ENCODE assay signal across 1 cellular context in the genomic region with DNA sequence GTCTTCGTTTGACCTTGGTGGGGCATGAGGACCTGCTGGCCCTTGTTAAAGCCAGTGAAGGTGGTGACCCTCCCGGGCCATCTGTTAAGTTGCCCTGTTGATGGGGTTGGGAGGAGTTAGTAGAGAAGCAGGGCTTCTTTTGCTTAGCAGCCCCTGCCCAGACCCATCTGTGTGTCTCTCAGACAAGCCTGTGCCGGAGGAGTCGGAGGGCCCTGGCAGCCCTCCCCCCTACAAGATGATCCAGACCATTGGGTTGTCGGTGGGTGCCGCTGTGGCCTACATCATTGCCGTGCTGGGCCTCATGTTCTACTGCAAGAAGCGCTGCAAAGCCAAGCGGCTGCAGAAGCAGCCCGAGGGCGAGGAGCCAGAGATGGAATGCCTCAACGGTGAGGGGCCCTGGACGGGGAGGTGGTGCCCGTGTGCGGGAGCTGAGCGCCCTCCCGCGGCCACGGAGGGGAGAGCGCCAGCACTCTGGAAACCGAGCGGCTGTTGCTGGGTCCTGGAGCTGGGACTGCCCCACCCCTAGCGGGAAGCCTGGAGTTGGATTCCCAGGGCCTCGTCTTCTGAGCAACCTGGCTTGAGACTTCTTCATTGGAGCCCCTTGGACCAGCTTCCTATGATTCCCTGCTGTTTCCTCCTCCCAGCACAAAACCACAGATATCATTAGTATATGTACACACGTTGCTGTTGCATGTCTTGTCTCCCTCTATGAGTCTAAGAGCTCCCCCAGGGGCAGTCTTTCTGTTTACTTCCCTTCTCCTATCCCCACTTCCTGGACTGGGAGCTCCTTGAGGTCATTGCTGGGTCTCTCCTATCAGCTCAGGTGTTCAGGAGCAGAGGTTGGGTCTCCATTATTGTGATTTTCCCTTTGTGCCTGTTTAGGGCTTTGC.
TF ChIP-seq lines count a peak whose summit lies in the region.

No MANE protein-coding gene starts in this region.

TF ChIP-seq in HepG2, 621 proteins besides CTCF, POLR2A, EP300 and RAD21 (continued from another document and continues in another):
- TF ChIP-seq MIER2 (CRISPR knock-in tag; IDR thresholded peaks at IDR 0.05) (peak; percentile 55; the same call in 1 of the 2 replicates), ZNF879 (CRISPR knock-in tag; IDR thresholded peaks at IDR 0.05) (0 out of 2 replicates have a peak, but pooled peaks have one; percentile 63), KMT2A (CRISPR knock-in tag; IDR thresholded peaks at IDR 0.05) (peak; percentile 59; the same call in 1 of the 2 replicates), MATR3 (CRISPR knock-in tag; IDR thresholded peaks at IDR 0.05) (no peak), REXO4 (CRISPR knock-in tag; IDR thresholded peaks at IDR 0.05; ENCODE audit: borderline replicate concordance) (no peak), MEIS2 (CRISPR knock-in tag; IDR thresholded peaks at IDR 0.05) (peak; percentile 86; the same call in 1 of the 2 replicates), ZNF530 (CRISPR knock-in tag; IDR thresholded peaks at IDR 0.05; ENCODE audit: low read depth) (no peak), ZNF331 (CRISPR knock-in tag; IDR thresholded peaks at IDR 0.05) (peak; percentile 88), ZSCAN25 (CRISPR knock-in tag; IDR thresholded peaks at IDR 0.05) (no peak), GTF3A (CRISPR knock-in tag; conservative IDR thresholded peaks at IDR 0.05) (no peak), HNRNPLL (IDR thresholded peaks at IDR 0.05; ENCODE audit: low read depth, low read length, poor library complexity, severe bottlenecking) (peak; percentile 62), FOXK1 (CRISPR knock-in tag; IDR thresholded peaks at IDR 0.05; ENCODE audit: borderline replicate concordance, low read depth) (peak; percentile 59; the same call in 1 of the 2 replicates), ZNF556 (CRISPR knock-in tag; IDR thresholded peaks at IDR 0.05; ENCODE audit: borderline replicate concordance) (peak; percentile 60; the same call in 1 of the 2 replicates), NFRKB (IDR thresholded peaks at IDR 0.05) (no peak), SPEN (CRISPR knock-in tag; IDR thresholded peaks at IDR 0.05; ENCODE audit: low read depth) (peak; percentile 80), ZNF441 (CRISPR knock-in tag; IDR thresholded peaks at IDR 0.05; ENCODE audit: borderline replicate concordance) (no peak), TEAD2 (CRISPR knock-in tag; IDR thresholded peaks at IDR 0.05) (no peak)
- TF ChIP-seq, protein P1, sequence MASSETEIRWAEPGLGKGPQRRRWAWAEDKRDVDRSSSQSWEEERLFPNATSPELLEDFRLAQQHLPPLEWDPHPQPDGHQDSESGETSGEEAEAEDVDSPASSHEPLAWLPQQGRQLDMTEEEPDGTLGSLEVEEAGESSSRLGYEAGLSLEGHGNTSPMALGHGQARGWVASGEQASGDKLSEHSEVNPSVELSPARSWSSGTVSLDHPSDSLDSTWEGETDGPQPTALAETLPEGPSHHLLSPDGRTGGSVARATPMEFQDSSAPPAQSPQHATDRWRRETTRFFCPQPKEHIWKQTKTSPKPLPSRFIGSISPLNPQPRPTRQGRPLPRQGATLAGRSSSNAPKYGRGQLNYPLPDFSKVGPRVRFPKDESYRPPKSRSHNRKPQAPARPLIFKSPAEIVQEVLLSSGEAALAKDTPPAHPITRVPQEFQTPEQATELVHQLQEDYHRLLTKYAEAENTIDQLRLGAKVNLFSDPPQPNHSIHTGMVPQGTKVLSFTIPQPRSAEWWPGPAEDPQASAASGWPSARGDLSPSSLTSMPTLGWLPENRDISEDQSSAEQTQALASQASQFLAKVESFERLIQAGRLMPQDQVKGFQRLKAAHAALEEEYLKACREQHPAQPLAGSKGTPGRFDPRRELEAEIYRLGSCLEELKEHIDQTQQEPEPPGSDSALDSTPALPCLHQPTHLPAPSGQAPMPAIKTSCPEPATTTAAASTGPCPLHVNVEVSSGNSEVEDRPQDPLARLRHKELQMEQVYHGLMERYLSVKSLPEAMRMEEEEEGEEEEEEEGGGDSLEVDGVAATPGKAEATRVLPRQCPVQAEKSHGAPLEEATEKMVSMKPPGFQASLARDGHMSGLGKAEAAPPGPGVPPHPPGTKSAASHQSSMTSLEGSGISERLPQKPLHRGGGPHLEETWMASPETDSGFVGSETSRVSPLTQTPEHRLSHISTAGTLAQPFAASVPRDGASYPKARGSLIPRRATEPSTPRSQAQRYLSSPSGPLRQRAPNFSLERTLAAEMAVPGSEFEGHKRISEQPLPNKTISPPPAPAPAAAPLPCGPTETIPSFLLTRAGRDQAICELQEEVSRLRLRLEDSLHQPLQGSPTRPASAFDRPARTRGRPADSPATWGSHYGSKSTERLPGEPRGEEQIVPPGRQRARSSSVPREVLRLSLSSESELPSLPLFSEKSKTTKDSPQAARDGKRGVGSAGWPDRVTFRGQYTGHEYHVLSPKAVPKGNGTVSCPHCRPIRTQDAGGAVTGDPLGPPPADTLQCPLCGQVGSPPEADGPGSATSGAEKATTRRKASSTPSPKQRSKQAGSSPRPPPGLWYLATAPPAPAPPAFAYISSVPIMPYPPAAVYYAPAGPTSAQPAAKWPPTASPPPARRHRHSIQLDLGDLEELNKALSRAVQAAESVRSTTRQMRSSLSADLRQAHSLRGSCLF (CRISPR knock-in tag; IDR thresholded peaks at IDR 0.05; ENCODE audit: borderline replicate concordance), result no peak
- TF ChIP-seq, protein P2, sequence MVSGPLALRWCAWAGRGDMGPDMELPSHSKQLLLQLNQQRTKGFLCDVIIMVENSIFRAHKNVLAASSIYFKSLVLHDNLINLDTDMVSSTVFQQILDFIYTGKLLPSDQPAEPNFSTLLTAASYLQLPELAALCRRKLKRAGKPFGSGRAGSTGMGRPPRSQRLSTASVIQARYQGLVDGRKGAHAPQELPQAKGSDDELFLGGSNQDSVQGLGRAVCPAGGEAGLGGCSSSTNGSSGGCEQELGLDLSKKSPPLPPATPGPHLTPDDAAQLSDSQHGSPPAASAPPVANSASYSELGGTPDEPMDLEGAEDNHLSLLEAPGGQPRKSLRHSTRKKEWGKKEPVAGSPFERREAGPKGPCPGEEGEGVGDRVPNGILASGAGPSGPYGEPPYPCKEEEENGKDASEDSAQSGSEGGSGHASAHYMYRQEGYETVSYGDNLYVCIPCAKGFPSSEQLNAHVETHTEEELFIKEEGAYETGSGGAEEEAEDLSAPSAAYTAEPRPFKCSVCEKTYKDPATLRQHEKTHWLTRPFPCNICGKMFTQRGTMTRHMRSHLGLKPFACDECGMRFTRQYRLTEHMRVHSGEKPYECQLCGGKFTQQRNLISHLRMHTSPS (CRISPR knock-in tag; IDR thresholded peaks at IDR 0.05; ENCODE audit: low read depth), result peak; percentile 61; the same call in 1 of the 2 replicates
- TF ChIP-seq, protein P3, sequence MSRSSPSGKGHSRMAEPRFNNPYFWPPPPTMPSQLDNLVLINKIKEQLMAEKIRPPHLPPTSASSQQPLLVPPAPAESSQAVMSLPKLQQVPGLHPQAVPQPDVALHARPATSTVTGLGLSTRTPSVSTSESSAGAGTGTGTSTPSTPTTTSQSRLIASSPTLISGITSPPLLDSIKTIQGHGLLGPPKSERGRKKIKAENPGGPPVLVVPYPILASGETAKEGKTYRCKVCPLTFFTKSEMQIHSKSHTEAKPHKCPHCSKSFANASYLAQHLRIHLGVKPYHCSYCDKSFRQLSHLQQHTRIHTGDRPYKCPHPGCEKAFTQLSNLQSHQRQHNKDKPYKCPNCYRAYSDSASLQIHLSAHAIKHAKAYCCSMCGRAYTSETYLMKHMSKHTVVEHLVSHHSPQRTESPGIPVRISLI (CRISPR knock-in tag; IDR thresholded peaks at IDR 0.05; ENCODE audit: borderline replicate concordance), result peak; percentile 89; the same call in 1 of the 2 replicates
- TF ChIP-seq, protein P4, sequence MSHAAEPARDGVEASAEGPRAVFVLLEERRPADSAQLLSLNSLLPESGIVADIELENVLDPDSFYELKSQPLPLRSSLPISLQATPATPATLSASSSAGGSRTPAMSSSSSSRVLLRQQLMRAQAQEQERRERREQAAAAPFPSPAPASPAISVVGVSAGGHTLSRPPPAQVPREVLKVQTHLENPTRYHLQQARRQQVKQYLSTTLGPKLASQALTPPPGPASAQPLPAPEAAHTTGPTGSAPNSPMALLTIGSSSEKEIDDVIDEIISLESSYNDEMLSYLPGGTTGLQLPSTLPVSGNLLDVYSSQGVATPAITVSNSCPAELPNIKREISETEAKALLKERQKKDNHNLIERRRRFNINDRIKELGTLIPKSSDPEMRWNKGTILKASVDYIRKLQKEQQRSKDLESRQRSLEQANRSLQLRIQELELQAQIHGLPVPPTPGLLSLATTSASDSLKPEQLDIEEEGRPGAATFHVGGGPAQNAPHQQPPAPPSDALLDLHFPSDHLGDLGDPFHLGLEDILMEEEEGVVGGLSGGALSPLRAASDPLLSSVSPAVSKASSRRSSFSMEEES (CRISPR knock-in tag; IDR thresholded peaks at IDR 0.05), result no peak; the same call in 1 of the 2 replicates
- TF ChIP-seq, protein P5, sequence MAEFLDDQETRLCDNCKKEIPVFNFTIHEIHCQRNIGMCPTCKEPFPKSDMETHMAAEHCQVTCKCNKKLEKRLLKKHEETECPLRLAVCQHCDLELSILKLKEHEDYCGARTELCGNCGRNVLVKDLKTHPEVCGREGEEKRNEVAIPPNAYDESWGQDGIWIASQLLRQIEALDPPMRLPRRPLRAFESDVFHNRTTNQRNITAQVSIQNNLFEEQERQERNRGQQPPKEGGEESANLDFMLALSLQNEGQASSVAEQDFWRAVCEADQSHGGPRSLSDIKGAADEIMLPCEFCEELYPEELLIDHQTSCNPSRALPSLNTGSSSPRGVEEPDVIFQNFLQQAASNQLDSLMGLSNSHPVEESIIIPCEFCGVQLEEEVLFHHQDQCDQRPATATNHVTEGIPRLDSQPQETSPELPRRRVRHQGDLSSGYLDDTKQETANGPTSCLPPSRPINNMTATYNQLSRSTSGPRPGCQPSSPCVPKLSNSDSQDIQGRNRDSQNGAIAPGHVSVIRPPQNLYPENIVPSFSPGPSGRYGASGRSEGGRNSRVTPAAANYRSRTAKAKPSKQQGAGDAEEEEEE (CRISPR knock-in tag; IDR thresholded peaks at IDR 0.05; ENCODE audit: borderline replicate concordance), result no peak; the same call in 1 of the 2 replicates
- TF ChIP-seq, protein P6, sequence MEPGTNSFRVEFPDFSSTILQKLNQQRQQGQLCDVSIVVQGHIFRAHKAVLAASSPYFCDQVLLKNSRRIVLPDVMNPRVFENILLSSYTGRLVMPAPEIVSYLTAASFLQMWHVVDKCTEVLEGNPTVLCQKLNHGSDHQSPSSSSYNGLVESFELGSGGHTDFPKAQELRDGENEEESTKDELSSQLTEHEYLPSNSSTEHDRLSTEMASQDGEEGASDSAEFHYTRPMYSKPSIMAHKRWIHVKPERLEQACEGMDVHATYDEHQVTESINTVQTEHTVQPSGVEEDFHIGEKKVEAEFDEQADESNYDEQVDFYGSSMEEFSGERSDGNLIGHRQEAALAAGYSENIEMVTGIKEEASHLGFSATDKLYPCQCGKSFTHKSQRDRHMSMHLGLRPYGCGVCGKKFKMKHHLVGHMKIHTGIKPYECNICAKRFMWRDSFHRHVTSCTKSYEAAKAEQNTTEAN (CRISPR knock-in tag; conservative IDR thresholded peaks at IDR 0.05), result 0 out of 2 replicates have a peak, but pooled peaks have one; percentile 16
- TF ChIP-seq, protein P7, sequence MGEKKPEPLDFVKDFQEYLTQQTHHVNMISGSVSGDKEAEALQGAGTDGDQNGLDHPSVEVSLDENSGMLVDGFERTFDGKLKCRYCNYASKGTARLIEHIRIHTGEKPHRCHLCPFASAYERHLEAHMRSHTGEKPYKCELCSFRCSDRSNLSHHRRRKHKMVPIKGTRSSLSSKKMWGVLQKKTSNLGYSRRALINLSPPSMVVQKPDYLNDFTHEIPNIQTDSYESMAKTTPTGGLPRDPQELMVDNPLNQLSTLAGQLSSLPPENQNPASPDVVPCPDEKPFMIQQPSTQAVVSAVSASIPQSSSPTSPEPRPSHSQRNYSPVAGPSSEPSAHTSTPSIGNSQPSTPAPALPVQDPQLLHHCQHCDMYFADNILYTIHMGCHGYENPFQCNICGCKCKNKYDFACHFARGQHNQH (CRISPR knock-in tag; IDR thresholded peaks at IDR 0.05), result peak; percentile 81; the same call in 1 of the 2 replicates
- TF ChIP-seq, protein P8, sequence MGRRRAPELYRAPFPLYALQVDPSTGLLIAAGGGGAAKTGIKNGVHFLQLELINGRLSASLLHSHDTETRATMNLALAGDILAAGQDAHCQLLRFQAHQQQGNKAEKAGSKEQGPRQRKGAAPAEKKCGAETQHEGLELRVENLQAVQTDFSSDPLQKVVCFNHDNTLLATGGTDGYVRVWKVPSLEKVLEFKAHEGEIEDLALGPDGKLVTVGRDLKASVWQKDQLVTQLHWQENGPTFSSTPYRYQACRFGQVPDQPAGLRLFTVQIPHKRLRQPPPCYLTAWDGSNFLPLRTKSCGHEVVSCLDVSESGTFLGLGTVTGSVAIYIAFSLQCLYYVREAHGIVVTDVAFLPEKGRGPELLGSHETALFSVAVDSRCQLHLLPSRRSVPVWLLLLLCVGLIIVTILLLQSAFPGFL (CRISPR knock-in tag; IDR thresholded peaks at IDR 0.05), result no peak
- TF ChIP-seq, protein P9, sequence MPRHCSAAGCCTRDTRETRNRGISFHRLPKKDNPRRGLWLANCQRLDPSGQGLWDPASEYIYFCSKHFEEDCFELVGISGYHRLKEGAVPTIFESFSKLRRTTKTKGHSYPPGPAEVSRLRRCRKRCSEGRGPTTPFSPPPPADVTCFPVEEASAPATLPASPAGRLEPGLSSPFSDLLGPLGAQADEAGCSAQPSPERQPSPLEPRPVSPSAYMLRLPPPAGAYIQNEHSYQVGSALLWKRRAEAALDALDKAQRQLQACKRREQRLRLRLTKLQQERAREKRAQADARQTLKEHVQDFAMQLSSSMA (CRISPR knock-in tag; IDR thresholded peaks at IDR 0.05), result peak; percentile 28; the same call in 1 of the 2 replicates
- TF ChIP-seq, protein P10, sequence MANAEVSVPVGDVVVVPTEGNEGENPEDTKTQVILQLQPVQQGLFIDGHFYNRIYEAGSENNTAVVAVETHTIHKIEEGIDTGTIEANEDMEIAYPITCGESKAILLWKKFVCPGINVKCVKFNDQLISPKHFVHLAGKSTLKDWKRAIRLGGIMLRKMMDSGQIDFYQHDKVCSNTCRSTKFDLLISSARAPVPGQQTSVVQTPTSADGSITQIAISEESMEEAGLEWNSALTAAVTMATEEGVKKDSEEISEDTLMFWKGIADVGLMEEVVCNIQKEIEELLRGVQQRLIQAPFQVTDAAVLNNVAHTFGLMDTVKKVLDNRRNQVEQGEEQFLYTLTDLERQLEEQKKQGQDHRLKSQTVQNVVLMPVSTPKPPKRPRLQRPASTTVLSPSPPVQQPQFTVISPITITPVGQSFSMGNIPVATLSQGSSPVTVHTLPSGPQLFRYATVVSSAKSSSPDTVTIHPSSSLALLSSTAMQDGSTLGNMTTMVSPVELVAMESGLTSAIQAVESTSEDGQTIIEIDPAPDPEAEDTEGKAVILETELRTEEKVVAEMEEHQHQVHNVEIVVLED (CRISPR knock-in tag; IDR thresholded peaks at IDR 0.05; ENCODE audit: borderline replicate concordance), result peak; percentile 54; the same call in 1 of the 2 replicates
- TF ChIP-seq, protein P11, sequence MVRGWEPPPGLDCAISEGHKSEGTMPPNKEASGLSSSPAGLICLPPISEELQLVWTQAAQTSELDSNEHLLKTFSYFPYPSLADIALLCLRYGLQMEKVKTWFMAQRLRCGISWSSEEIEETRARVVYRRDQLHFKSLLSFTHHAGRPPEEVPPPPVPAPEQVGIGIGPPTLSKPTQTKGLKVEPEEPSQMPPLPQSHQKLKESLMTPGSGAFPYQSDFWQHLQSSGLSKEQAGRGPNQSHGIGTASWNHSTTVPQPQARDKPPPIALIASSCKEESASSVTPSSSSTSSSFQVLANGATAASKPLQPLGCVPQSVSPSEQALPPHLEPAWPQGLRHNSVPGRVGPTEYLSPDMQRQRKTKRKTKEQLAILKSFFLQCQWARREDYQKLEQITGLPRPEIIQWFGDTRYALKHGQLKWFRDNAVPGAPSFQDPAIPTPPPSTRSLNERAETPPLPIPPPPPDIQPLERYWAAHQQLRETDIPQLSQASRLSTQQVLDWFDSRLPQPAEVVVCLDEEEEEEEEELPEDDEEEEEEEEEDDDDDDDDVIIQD (CRISPR knock-in tag; IDR thresholded peaks at IDR 0.05; ENCODE audit: low read depth), result peak; percentile 47; the same call in 1 of the 2 replicates
- TF ChIP-seq, protein P12, sequence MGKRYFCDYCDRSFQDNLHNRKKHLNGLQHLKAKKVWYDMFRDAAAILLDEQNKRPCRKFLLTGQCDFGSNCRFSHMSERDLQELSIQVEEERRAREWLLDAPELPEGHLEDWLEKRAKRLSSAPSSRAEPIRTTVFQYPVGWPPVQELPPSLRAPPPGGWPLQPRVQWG (CRISPR knock-in tag; IDR thresholded peaks at IDR 0.05; ENCODE audit: borderline replicate concordance, low read depth), result no peak
